22 cellular contexts compared by ENCODE assay signal in genomic region chr22:44098966-44099530, GRCh38.
DNase-seq lines count a peak whose midpoint lies in the region; ATAC-seq and TF ChIP-seq lines count a peak whose summit lies in the region.
"Had no signal": no experiment of that assay in that cellular context is flagged by ENCODE, and none has a peak within 500 bp of the region (broad histone marks: within the 10 kb centered on the region; RNA-seq: fewer than 3 reads in every experiment).

No MANE protein-coding gene starts in this region.

- H3K9ac ChIP-seq in neuronal stem cell (ENCODE audit: low read depth, low read length, poor library complexity), result peak overlapping the region; percentile 54
- H3K9ac ChIP-seq: BLaER1 had no signal

- H3K14ac ChIP-seq in neuronal stem cell (ENCODE audit: low read length), result no peak overlapping the region

- ATAC-seq in heart left ventricle (peak in 1 of 4 donors; percentile 10), left cardiac atrium (no peak), aorta (ENCODE audit: low FRiP score) (no peak), GM21737 (IDR thresholded peaks at IDR 0.05; ENCODE audit: unreplicated experiment) (no peak)
- ATAC-seq: HepG2 had no signal

- H2BK120ac ChIP-seq in neuronal stem cell (ENCODE audit: low read depth, low read length), result no peak overlapping the region

- no peak overlapping the region for H2AFZ ChIP-seq in neuronal stem cell (ENCODE audit: low read length)

- H3K9me3 ChIP-seq in heart left ventricle (no peaks in the 10 kb centered on the region), left ventricle myocardium inferior (replicated peaks) (no peaks in the 10 kb centered on the region), neuronal stem cell (replicated peaks in 1 of 2; ENCODE audit: control insufficient read depth in 2 of 2, insufficient read depth in 1 of 2, low read depth in 1 of 2, low read length in 2 of 2) (no peaks in the 10 kb centered on the region), aorta (ENCODE audit: control insufficient read depth, low read length) (no peaks in the 10 kb centered on the region)

- H4K91ac ChIP-seq in neuronal stem cell (ENCODE audit: low read depth, low read length, poor library complexity), result no peak overlapping the region

- no peak overlapping the region for H2BK15ac ChIP-seq in neuronal stem cell (ENCODE audit: low read length)

- H3K18ac ChIP-seq in neuronal stem cell (ENCODE audit: low read length), result peak overlapping the region; percentile 84

- no peak overlapping the region for H3K23ac ChIP-seq in neuronal stem cell (ENCODE audit: low read depth, low read length, poor library complexity)

- TF ChIP-seq CTCF in heart left ventricle (IDR thresholded peaks at IDR 0.05) (no peak), left ventricle myocardium inferior (IDR thresholded peaks at IDR 0.05; ENCODE audit: borderline replicate concordance) (no peak)

- no peaks in the 10 kb centered on the region for H3K27me3 ChIP-seq in heart left ventricle
- H3K27me3 ChIP-seq in left ventricle myocardium inferior (ENCODE audit: low read depth), result no peaks in the 10 kb centered on the region
- H3K27me3 ChIP-seq in neuronal stem cell (ENCODE audit: control insufficient read depth in 3 of 3, insufficient read depth in 3 of 3, low read depth in 1 of 3, low read length in 3 of 3), result peaks cover 0 to 4% (median 0%) of the 10 kb centered on the region in 3 experiments
- H3K27me3 ChIP-seq in aorta (ENCODE audit: control insufficient read depth in 1 of 2, insufficient read depth in 2 of 2, low read length in 1 of 2), result no peaks in the 10 kb centered on the region
- H3K27me3 ChIP-seq: BLaER1 had no signal

- intact Hi-C loops in heart left ventricle (cut with DNase I), result no loop called here
- intact Hi-C loops in left ventricle myocardium inferior (cut with micrococcal nuclease), result no loop called here
- intact Hi-C loops in left cardiac atrium (cut with DNase I), result no loop called here
- intact Hi-C loops in aorta (cut with DNase I), result no loop called here

- no peak overlapping the region for H3K4me2 ChIP-seq in neuronal stem cell (ENCODE audit: insufficient read depth, low read length, poor library complexity, severe bottlenecking)
- H3K4me2 ChIP-seq: BLaER1 had no signal

- TF ChIP-seq POLR2A in heart left ventricle (IDR thresholded peaks at IDR 0.05), result no peak

- H3K36me3 ChIP-seq in heart left ventricle, result peaks cover 0 to 79% (median 66%) of the 10 kb centered on the region in 9 donors
- peaks cover 70% of the 10 kb centered on the region for H3K36me3 ChIP-seq in left ventricle myocardium inferior
- H3K36me3 ChIP-seq in neuronal stem cell (replicated peaks in 1 of 2; ENCODE audit: control insufficient read depth in 2 of 2, insufficient read depth in 2 of 2, low read length in 2 of 2), result no peaks in the 10 kb centered on the region
- no peaks in the 10 kb centered on the region for H3K36me3 ChIP-seq in aorta (ENCODE audit: control insufficient read depth in 1 of 2, insufficient read depth in 2 of 2, low read length in 1 of 2)
- H3K36me3 ChIP-seq: BLaER1 had no signal

- DNase-seq in heart left ventricle (peak in 3 of 5 donors; percentile 11 to 41 (median 13)), left ventricle myocardium inferior (no peak), left cardiac atrium (peak; percentile 7), neuronal stem cell (ENCODE audit: low spot score) (no peak), aorta (peak; percentile 31 to 60), NCI-H1417 (lab: John Stamatoyannopoulos, UW) (no peak), amygdala (lab: John Stamatoyannopoulos, UW) (no peak)
- DNase-seq: CD4-positive, CD25-positive, alpha-beta regulatory T cell; DMS153; DND-41; GOT3; Karpas-422; MV-4-11; NCI-H1105; NCI-H146; NCI-H1930; NCI-H2107; NCI-H524; NCI-H774 had no signal

- H3K4ac ChIP-seq in neuronal stem cell (ENCODE audit: low read length), result peak overlapping the region; percentile 42

- H2AK5ac ChIP-seq in neuronal stem cell (ENCODE audit: low read depth, low read length), result peak overlapping the region; percentile 81

- peaks cover 2% of the 10 kb centered on the region for H3K79me1 ChIP-seq in neuronal stem cell (ENCODE audit: low read depth, low read length)

- no peak overlapping the region for H2BK12ac ChIP-seq in neuronal stem cell (ENCODE audit: low read length)

- 90 to 96% (median 94%) methylated on average over 15 of the region's 15 CpGs for WGBS in heart left ventricle, 4 donors
- WGBS in neuronal stem cell (ENCODE audit: extremely low coverage in 2 of 2, insufficient read length in 2 of 2, insufficient replicate concordance in 1 of 2), 2 donors, result no CpG with 5 or more reads among the region's 15 CpGs
- 92% methylated on average over 15 of the region's 15 CpGs for WGBS in aorta, 2 donors

- H3K4me3 ChIP-seq in heart left ventricle (no peak overlapping the region), left ventricle myocardium inferior (no peak overlapping the region), neuronal stem cell (ENCODE audit: low read length in 2 of 2) (no peak overlapping the region), aorta (ENCODE audit: low read length in 2 of 2) (no peak overlapping the region)
- H3K4me3 ChIP-seq: BLaER1 had no signal

- no peak overlapping the region for H4K8ac ChIP-seq in neuronal stem cell (ENCODE audit: low read depth, low read length)

- H3K4me1 ChIP-seq in heart left ventricle (no peaks in the 10 kb centered on the region), left ventricle myocardium inferior (no peaks in the 10 kb centered on the region), neuronal stem cell (ENCODE audit: control insufficient read depth in 2 of 2, insufficient read depth in 1 of 2, low read depth in 1 of 2, low read length in 2 of 2) (no peaks in the 10 kb centered on the region), aorta (ENCODE audit: control insufficient read depth in 1 of 2, insufficient read depth in 2 of 2, low read length in 2 of 2) (no peaks in the 10 kb centered on the region)

- no peak overlapping the region for H3K27ac ChIP-seq in heart left ventricle
- no peak overlapping the region for H3K27ac ChIP-seq in left ventricle myocardium inferior (replicated peaks)
- no peak overlapping the region for H3K27ac ChIP-seq in neuronal stem cell (replicated peaks; ENCODE audit: low read length)
- H3K27ac ChIP-seq in aorta (ENCODE audit: low read depth in 1 of 2, low read length in 2 of 2), result no peak overlapping the region
- H3K27ac ChIP-seq: BLaER1 had no signal

- H2BK5ac ChIP-seq in neuronal stem cell (ENCODE audit: low read length), result peak overlapping the region; percentile 59

Comparison
In these comparisons a context has a peak if more than half of its experiments do, and no peak if none do; other contexts are left out.
1. DNase-seq: peak in heart left ventricle (3 of 5), left cardiac atrium (single experiment) and aorta (2 of 2); none in left ventricle myocardium inferior (single experiment), neuronal stem cell (single experiment), NCI-H1417 (0 of 3) and amygdala (0 of 56).